ENCODE assay signal across 8 cellular contexts in the genomic region with DNA sequence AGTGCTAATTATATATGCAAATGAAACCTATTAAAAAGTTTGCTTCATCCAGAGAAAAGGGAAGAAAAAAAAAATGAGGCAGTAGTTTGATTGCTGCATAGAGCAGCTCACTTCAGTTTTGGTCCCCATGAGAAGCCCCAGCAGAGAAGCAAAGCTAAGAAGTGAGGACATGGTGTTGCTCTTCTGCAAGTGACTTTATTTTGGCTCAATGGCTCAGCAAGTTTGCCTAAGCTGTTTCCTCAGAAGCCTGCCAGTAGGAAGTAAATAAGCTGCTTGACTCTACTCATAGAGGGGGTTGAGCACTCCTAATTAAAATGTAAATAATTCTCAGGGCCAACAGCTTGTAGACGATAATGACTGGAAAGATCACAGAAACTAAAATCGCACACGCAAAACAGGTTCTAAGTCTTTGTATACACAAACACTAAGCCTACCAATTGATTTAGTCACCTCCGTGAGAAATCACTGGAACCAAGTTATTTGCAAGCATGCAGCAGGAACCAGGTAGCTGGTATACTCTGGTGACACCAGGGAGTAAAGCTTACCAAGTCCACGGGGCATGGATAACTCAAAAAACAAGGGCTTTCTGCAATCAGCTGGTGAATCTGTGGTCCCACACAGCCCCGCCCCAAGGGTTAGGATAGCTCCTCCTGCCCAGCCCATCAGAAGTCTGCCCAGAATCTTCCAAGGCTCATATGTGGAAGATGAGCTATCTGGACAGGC. TPM values are rescaled to one million over a fixed set of nuclear protein-coding genes. Genes with fewer than 3 reads are reported as not detected.
DNase-seq lines count a peak whose midpoint lies in the region; ATAC-seq and TF ChIP-seq lines count a peak whose summit lies in the region.

No MANE protein-coding gene starts in this region.

- H3K4me3 ChIP-seq in lung = no peak overlapping the region

- H3K9me3 ChIP-seq in lung (ENCODE audit: control insufficient read depth in 2 of 2, insufficient read depth in 1 of 2, low read length in 1 of 2) = no peaks in the 10 kb centered on the region

- peaks cover 2% of the 10 kb centered on the region for H3K27me3 Mint-ChIP-seq in activated T-cell treated with anti-CD3 and anti-CD28 coated beads, Interleukin-2, amount 50 U/mL, for 4 hours (ENCODE audit: low read depth)
- H3K27me3 Mint-ChIP-seq in activated CD4-positive, alpha-beta memory T cell treated with anti-CD3 and anti-CD28 coated beads for 36 hours = no peaks in the 10 kb centered on the region

- TF ChIP-seq CTCF in lung (IDR thresholded peaks at IDR 0.05; ENCODE audit: control extremely low read depth, extremely low read depth) = no peak

- DNase-seq in activated T-cell treated with anti-CD3 and anti-CD28 coated beads, Interleukin-2, amount 50 U/mL, for 4 hours = no peak
- DNase-seq in activated T-cell treated with anti-CD3 and anti-CD28 coated beads, Interleukin-2, amount 50 U/mL, for 1 hour = no peak
- peak; percentile 47 for DNase-seq in activated CD4-positive, alpha-beta memory T cell treated with anti-CD3 and anti-CD28 coated beads for 36 hours
- DNase-seq in lung (ENCODE audit: low spot score) = no peak
- no peak for DNase-seq in NCI-H2196 treated with DMSO at 0.1 percent for 48 hours (lab: John Stamatoyannopoulos, UW; ENCODE audit: unreplicated experiment)
- DNase-seq in NCI-H524 (lab: John Stamatoyannopoulos, UW) = no peak
- no peak for DNase-seq in NCI-H1092 treated with DMSO at 0.1 percent for 48 hours (lab: John Stamatoyannopoulos, UW)

- CTCF ChIA-PET in activated CD4-positive, alpha-beta memory T cell treated with anti-CD3 and anti-CD28 coated beads for 36 hours (lab: Charles Lee) = interaction anchor here (0.6 to 3.0 kb wide), 15 partner anchors 13 to 586 kb away, joined by 3 to 13 read pairs (median 3); a partner anchor contains a TSS

- no peaks in the 10 kb centered on the region for H3K36me3 Mint-ChIP-seq in activated T-cell treated with anti-CD3 and anti-CD28 coated beads, Interleukin-2, amount 50 U/mL, for 4 hours (ENCODE audit: insufficient read depth)
- no peaks in the 10 kb centered on the region for H3K36me3 Mint-ChIP-seq in activated CD4-positive, alpha-beta memory T cell treated with anti-CD3 and anti-CD28 coated beads for 36 hours

- peak overlapping the region; percentile 59 for H3K4me3 Mint-ChIP-seq in activated T-cell treated with anti-CD3 and anti-CD28 coated beads, Interleukin-2, amount 50 U/mL, for 4 hours
- H3K4me3 Mint-ChIP-seq in activated CD4-positive, alpha-beta memory T cell treated with anti-CD3 and anti-CD28 coated beads for 36 hours = peak overlapping the region; percentile 49

- POLR2A ChIA-PET in activated CD4-positive, alpha-beta memory T cell treated with anti-CD3 and anti-CD28 coated beads for 36 hours (lab: Charles Lee) = interaction anchor here (0.9 to 3.4 kb wide), 12 partner anchors 14 to 110 kb away, joined by 3 to 62 read pairs (median 6); a partner anchor contains a TSS

- H3K4me1 Mint-ChIP-seq in activated T-cell treated with anti-CD3 and anti-CD28 coated beads, Interleukin-2, amount 50 U/mL, for 4 hours (ENCODE audit: low read depth) = peaks cover 55% of the 10 kb centered on the region
- peaks cover 60% of the 10 kb centered on the region for H3K4me1 Mint-ChIP-seq in activated CD4-positive, alpha-beta memory T cell treated with anti-CD3 and anti-CD28 coated beads for 36 hours (ENCODE audit: low read depth)

- WGBS in lung, 2 donors = 50 to 75% methylated on average over 6 of the region's 6 CpGs

- H3K27ac ChIP-seq in lung (ENCODE audit: low read depth in 1 of 2, low read length in 1 of 2) = peak overlapping the region in 1 of 2 donors; percentile 82

- peaks cover 0 to 4% of the 10 kb centered on the region in 2 donors for H3K4me1 ChIP-seq in lung (ENCODE audit: control insufficient read depth in 2 of 2, insufficient read depth in 2 of 2, low read length in 2 of 2)

- ATAC-seq in activated T-cell treated with anti-CD3 and anti-CD28 coated beads, Interleukin-2, amount 50 U/mL, for 4 hours = peak; percentile 13 to 41
- ATAC-seq in HG03097 (IDR thresholded peaks at IDR 0.05; ENCODE audit: low FRiP score, unreplicated experiment) = peak; percentile 32
- ATAC-seq in lung (ENCODE audit: insufficient read depth, low FRiP score) = peak; percentile 58

- no peaks in the 10 kb centered on the region for H3K27me3 ChIP-seq in lung (ENCODE audit: control insufficient read depth, insufficient read depth)

- H3K36me3 ChIP-seq in lung (ENCODE audit: control insufficient read depth in 2 of 2, insufficient read depth in 2 of 2, low read length in 2 of 2) = no peaks in the 10 kb centered on the region

- no peaks in the 10 kb centered on the region for H3K9me3 Mint-ChIP-seq in activated T-cell treated with anti-CD3 and anti-CD28 coated beads, Interleukin-2, amount 50 U/mL, for 4 hours
- no peaks in the 10 kb centered on the region for H3K9me3 Mint-ChIP-seq in activated CD4-positive, alpha-beta memory T cell treated with anti-CD3 and anti-CD28 coated beads for 36 hours

- peak overlapping the region; percentile 89 for H3K27ac Mint-ChIP-seq in activated CD4-positive, alpha-beta memory T cell treated with anti-CD3 and anti-CD28 coated beads for 36 hours

- intact Hi-C loops in activated CD4-positive, alpha-beta memory T cell treated with anti-CD3 and anti-CD28 coated beads for 36 hours (cut with micrococcal nuclease) = loop anchor here (5.0 kb wide), 3 partner anchors 104 to 756 kb away; a partner anchor contains a TSS

RNA-seq across cellular contexts. Expression of a gene that starts 39.7 kb away (rescaled TPM):
- 10 to 100 TPM; 47.8 to 55.3 (median 52.2) TPM for total RNA-seq in activated T-cell treated with anti-CD3 and anti-CD28 coated beads, Interleukin-2, amount 50 U/mL, for 4 hours
- total RNA-seq in activated CD4-positive, alpha-beta memory T cell treated with anti-CD3 and anti-CD28 coated beads for 36 hours = 10 to 100 TPM; 65.1 to 65.4 TPM
- 10 to 100 TPM; 35.9 to 62.3 TPM for total RNA-seq in lung
- polyA plus RNA-seq in lung = 10 to 100 TPM; 22.5 to 66.3 TPM
